In genomic region chr16:11744075-11744470, GRCh38 we compare ENCODE assay signal across 1 cellular context.
TF ChIP-seq lines count a peak whose summit lies in the region.

No MANE protein-coding gene starts in this region.

TF ChIP-seq in HepG2, 621 proteins besides CTCF, POLR2A, EP300 and RAD21 (continued from another document):
- TF ChIP-seq, protein P1, sequence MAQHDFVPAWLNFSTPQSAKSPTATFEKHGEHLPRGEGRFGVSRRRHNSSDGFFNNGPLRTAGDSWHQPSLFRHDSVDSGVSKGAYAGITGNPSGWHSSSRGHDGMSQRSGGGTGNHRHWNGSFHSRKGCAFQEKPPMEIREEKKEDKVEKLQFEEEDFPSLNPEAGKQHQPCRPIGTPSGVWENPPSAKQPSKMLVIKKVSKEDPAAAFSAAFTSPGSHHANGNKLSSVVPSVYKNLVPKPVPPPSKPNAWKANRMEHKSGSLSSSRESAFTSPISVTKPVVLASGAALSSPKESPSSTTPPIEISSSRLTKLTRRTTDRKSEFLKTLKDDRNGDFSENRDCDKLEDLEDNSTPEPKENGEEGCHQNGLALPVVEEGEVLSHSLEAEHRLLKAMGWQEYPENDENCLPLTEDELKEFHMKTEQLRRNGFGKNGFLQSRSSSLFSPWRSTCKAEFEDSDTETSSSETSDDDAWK (CRISPR knock-in tag; IDR thresholded peaks at IDR 0.05): no peak
- TF ChIP-seq JUND (CRISPR knock-in tag; IDR thresholded peaks at IDR 0.05): peak; percentile 78; the same call in 1 of the 2 replicates
- TF ChIP-seq ZNF567 (CRISPR knock-in tag; IDR thresholded peaks at IDR 0.05; ENCODE audit: borderline replicate concordance): no peak
- no peak for TF ChIP-seq PHF8 (CRISPR knock-in tag; IDR thresholded peaks at IDR 0.05)
- TF ChIP-seq, protein P2, sequence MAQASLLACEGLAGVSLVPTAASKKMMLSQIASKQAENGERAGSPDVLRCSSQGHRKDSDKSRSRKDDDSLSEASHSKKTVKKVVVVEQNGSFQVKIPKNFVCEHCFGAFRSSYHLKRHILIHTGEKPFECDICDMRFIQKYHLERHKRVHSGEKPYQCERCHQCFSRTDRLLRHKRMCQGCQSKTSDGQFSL (CRISPR knock-in tag; IDR thresholded peaks at IDR 0.05): no peak
- TF ChIP-seq DNMT3B (CRISPR knock-in tag; conservative IDR thresholded peaks at IDR 0.05): no peak
- no peak for TF ChIP-seq ZNF317 (CRISPR knock-in tag; IDR thresholded peaks at IDR 0.05)
- TF ChIP-seq, protein P3, sequence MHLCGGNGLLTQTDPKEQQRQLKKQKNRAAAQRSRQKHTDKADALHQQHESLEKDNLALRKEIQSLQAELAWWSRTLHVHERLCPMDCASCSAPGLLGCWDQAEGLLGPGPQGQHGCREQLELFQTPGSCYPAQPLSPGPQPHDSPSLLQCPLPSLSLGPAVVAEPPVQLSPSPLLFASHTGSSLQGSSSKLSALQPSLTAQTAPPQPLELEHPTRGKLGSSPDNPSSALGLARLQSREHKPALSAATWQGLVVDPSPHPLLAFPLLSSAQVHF (CRISPR knock-in tag; IDR thresholded peaks at IDR 0.05): no peak
- TF ChIP-seq USF2 (IDR thresholded peaks at IDR 0.05; ENCODE audit: low read depth, low read length): no peak
- no peak for TF ChIP-seq USF2 (CRISPR knock-in tag; IDR thresholded peaks at IDR 0.05; ENCODE audit: borderline replicate concordance)
- peak; percentile 74; the same call in 1 of the 2 replicates for TF ChIP-seq FOSL2 (CRISPR knock-in tag; IDR thresholded peaks at IDR 0.05)
- no peak for TF ChIP-seq ZBTB42 (CRISPR knock-in tag; IDR thresholded peaks at IDR 0.05)
- no peak for TF ChIP-seq ZNF501 (CRISPR knock-in tag; IDR thresholded peaks at IDR 0.05)
- TF ChIP-seq ZNF329 (CRISPR knock-in tag; IDR thresholded peaks at IDR 0.05; ENCODE audit: low read depth): no peak
- peak; percentile 96; the same call in 1 of the 2 replicates for TF ChIP-seq CHD4 (IDR thresholded peaks at IDR 0.05; ENCODE audit: borderline replicate concordance, low read length)
- TF ChIP-seq ZNF3 (CRISPR knock-in tag; IDR thresholded peaks at IDR 0.05): no peak
- TF ChIP-seq ZNF451 (CRISPR knock-in tag; IDR thresholded peaks at IDR 0.05): no peak
- TF ChIP-seq RERE (CRISPR knock-in tag; IDR thresholded peaks at IDR 0.05; ENCODE audit: low read depth): no peak
- TF ChIP-seq PHB2 (IDR thresholded peaks at IDR 0.05; ENCODE audit: partially characterized antibody): no peak
- no peak for TF ChIP-seq GZF1 (CRISPR knock-in tag; IDR thresholded peaks at IDR 0.05)
- no peak for TF ChIP-seq ARNTL (CRISPR knock-in tag; IDR thresholded peaks at IDR 0.05)
- no peak for TF ChIP-seq YEATS4 (CRISPR knock-in tag; IDR thresholded peaks at IDR 0.05; ENCODE audit: borderline replicate concordance)
- no peak for TF ChIP-seq ZBTB20 (CRISPR knock-in tag; IDR thresholded peaks at IDR 0.05; ENCODE audit: borderline replicate concordance, low read depth)
- TF ChIP-seq, protein P4, sequence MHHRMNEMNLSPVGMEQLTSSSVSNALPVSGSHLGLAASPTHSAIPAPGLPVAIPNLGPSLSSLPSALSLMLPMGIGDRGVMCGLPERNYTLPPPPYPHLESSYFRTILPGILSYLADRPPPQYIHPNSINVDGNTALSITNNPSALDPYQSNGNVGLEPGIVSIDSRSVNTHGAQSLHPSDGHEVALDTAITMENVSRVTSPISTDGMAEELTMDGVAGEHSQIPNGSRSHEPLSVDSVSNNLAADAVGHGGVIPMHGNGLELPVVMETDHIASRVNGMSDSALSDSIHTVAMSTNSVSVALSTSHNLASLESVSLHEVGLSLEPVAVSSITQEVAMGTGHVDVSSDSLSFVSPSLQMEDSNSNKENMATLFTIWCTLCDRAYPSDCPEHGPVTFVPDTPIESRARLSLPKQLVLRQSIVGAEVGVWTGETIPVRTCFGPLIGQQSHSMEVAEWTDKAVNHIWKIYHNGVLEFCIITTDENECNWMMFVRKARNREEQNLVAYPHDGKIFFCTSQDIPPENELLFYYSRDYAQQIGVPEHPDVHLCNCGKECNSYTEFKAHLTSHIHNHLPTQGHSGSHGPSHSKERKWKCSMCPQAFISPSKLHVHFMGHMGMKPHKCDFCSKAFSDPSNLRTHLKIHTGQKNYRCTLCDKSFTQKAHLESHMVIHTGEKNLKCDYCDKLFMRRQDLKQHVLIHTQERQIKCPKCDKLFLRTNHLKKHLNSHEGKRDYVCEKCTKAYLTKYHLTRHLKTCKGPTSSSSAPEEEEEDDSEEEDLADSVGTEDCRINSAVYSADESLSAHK (CRISPR knock-in tag; IDR thresholded peaks at IDR 0.05; ENCODE audit: borderline replicate concordance): no peak
- TF ChIP-seq TBP (CRISPR knock-in tag; IDR thresholded peaks at IDR 0.05): no peak
- TF ChIP-seq ERF (CRISPR knock-in tag; IDR thresholded peaks at IDR 0.05): no peak
- no peak for TF ChIP-seq HNRNPH1 (optimal IDR thresholded peaks at IDR 0.05; ENCODE audit: low read depth, low read length)
- TF ChIP-seq ASH2L (IDR thresholded peaks at IDR 0.05; ENCODE audit: insufficient read length, low read depth, low read length): peak; percentile 22
- no peak for TF ChIP-seq NFATC3 (CRISPR knock-in tag; IDR thresholded peaks at IDR 0.05)
- no peak for TF ChIP-seq FOXK1 (CRISPR knock-in tag; IDR thresholded peaks at IDR 0.05; ENCODE audit: borderline replicate concordance, low read depth)
- TF ChIP-seq KDM1A (CRISPR knock-in tag; IDR thresholded peaks at IDR 0.05): 0 out of 2 replicates have a peak, but pooled peaks have one; percentile 9
- TF ChIP-seq KLF6 (CRISPR knock-in tag; IDR thresholded peaks at IDR 0.05): peak; percentile 22; the same call in 1 of the 2 replicates
- TF ChIP-seq ZBTB25 (CRISPR knock-in tag; IDR thresholded peaks at IDR 0.05): no peak
